Comparison of ENCODE assay signal across 24 cellular contexts in the genomic region with DNA sequence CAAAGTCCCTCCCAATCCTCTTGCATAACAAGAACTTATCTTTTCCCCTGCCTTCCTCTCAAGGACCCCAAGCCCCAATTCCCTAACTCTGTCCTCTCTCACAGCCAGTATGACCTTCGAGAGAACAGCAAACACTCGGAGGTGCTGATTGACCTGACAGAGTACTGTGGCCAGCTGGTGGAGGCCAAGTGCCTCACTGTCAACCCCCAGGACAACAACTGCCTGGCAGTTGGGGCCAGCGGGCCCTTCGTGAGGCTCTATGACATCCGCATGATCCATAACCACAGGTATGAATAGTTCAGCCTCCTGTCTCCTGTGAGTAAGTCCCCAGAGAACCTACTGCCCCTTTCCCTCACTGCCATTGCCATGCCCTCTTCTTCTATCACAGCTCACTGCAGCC. TPM values are rescaled to one million over a fixed set of nuclear protein-coding genes. Genes with fewer than 3 reads are reported as not detected.
A peak's percentile ranks its signal among the peaks of the same experiment; 100 is the strongest.
DNase-seq lines count a peak whose midpoint lies in the region; ATAC-seq, FAIRE-seq and TF ChIP-seq lines count a peak whose summit lies in the region.
"Had no signal": no experiment of that assay in that cellular context is flagged by ENCODE, and none has a peak within 500 bp of the region (broad histone marks: within the 10 kb centered on the region; RNA-seq: fewer than 3 reads in every experiment).

No MANE protein-coding gene starts in this region.

- H3K36me3 ChIP-seq in body of pancreas (replicated peaks in 1 of 2; ENCODE audit: insufficient read depth in 1 of 2, low read depth in 2 of 2): peaks cover 0 to 19% of the 10 kb centered on the region in 2 donors

- WGBS in body of pancreas, 2 donors: 24 to 46% methylated on average over 3 to 5 of the region's 5 CpGs

- H3K27ac ChIP-seq in body of pancreas: peak overlapping the region in 1 of 4 donors; percentile 29
- H3K27ac ChIP-seq: C4-2B, thoracic aorta had no signal

- no peaks in the 10 kb centered on the region for H3K9me3 ChIP-seq in body of pancreas
- H3K9me3 ChIP-seq: mucosa of descending colon, thoracic aorta had no signal

- intact Hi-C loops in body of pancreas (cut with DNase I): loop anchor here (5.0 kb wide), 1 partner anchor 190 kb away; no protein-coding TSS in a partner anchor

- H3K4me3 ChIP-seq in body of pancreas: no peak overlapping the region
- H3K4me3 ChIP-seq: mucosa of descending colon, thoracic aorta had no signal

- H3K4me1 ChIP-seq in body of pancreas: peaks cover 21% of the 10 kb centered on the region

- TF ChIP-seq POLR2A in body of pancreas (IDR thresholded peaks at IDR 0.05): no peak

- H3K27me3 ChIP-seq in body of pancreas: no peaks in the 10 kb centered on the region

- TF ChIP-seq CTCF in body of pancreas (IDR thresholded peaks at IDR 0.05): no peak

- DNase-seq in HK-2 (ENCODE audit: unreplicated experiment) (peak; percentile 33), body of pancreas (peak in 2 of 4 donors; percentile 21 to 50), hepatic stellate cell (ENCODE audit: low spot score) (peak; percentile 78), urothelium cell line (ENCODE audit: low spot score) (peak; percentile 31), NCI-H2196 treated with DMSO at 0.1 percent for 48 hours (lab: John Stamatoyannopoulos, UW; ENCODE audit: unreplicated experiment) (no peak)
- DNase-seq: activated CD8-positive, alpha-beta memory T cell treated with anti-CD3 and anti-CD28 coated beads, Interleukin-2, amount 10 ng/mL, durations not matched to agents 7 days and 5 days; dermis blood vessel endothelial cell; DMS153; erythroblast; glutamatergic neuron; KBM-7; mucosa of descending colon; NCI-H1417 treated with DMSO at 0.1 percent for 48 hours; NCI-H226; occipital lobe; SHP77 treated with DMSO at 0.1 percent for 48 hours; stimulated activated CD4-positive, alpha-beta T cell treated with anti-CD3 and anti-CD28 coated beads, Interleukin-4, amount 100 ng/mL, for 1 hour had no signal

- FAIRE-seq in urothelium cell line (lab: Jason Lieb, UNC): no peak
- FAIRE-seq: GM18507, islet of Langerhans had no signal

- ATAC-seq in body of pancreas (peak; percentile 51), GM19452 (IDR thresholded peaks at IDR 0.05; ENCODE audit: unreplicated experiment) (no peak), HG02970 (IDR thresholded peaks at IDR 0.05; ENCODE audit: low FRiP score, unreplicated experiment) (no peak)
- ATAC-seq: activated CD4-positive, CD25-positive, alpha-beta regulatory T cell treated with anti-CD3 and anti-CD28 coated beads, Interleukin-2, amount 50 U/mL, for 24 hours; activated CD8-positive, alpha-beta memory T cell treated with anti-CD3 and anti-CD28 coated beads, Interleukin-2, amount 10 ng/mL, durations not matched to agents 7 days and 5 days; mucosa of descending colon had no signal

RNA-seq across cellular contexts. Expression of a gene that starts 29.9 kb away (rescaled TPM):
- 10 to 100 TPM in 1 of 2 donors, 1 to 10 TPM in 1; 8.6 to 20.0 TPM for total RNA-seq in body of pancreas

RNA-seq across cellular contexts. Expression of a gene that starts 49.7 kb away (rescaled TPM):
- total RNA-seq in body of pancreas: 100 to 1,000 TPM; 107 to 129 TPM
- total RNA-seq: dermis blood vessel endothelial cell, occipital lobe had no signal

RNA-seq across cellular contexts. Expression of a gene that starts 57.7 kb away (rescaled TPM):
- 10 to 100 TPM; 22.7 to 28.3 TPM for total RNA-seq in body of pancreas
